In genomic region chr4:71052034-71052433, GRCh38 we compare ENCODE assay signal across 27 cellular contexts.
"Had no signal": no experiment of that assay in that cellular context is flagged by ENCODE, and none has a peak within 500 bp of the region (broad histone marks: within the 10 kb centered on the region; RNA-seq: fewer than 3 reads in every experiment).

No MANE protein-coding gene starts in this region.

- H3K4me3 ChIP-seq: colonic mucosa, coronary artery, dorsolateral prefrontal cortex, esophagus squamous epithelium, gastrocnemius medialis, gastroesophageal sphincter, heart left ventricle, heart right ventricle had no signal

- FAIRE-seq: colon, endometrium, endothelial cell of umbilical vein, frontal cortex had no signal

- DNase-seq: colonic mucosa; cortex of kidney; dermis blood vessel endothelial cell; dorsolateral prefrontal cortex; effector CD4-positive, alpha-beta T cell; effector CD8-positive, alpha-beta T cell; effector memory CD4-positive, alpha-beta T cell; effector memory CD8-positive, alpha-beta T cell; endodermal cell; erythroblast; esophagus squamous epithelium; foreskin fibroblast; foreskin keratinocyte; foreskin melanocyte; gastrocnemius medialis; glutamatergic neuron; head of caudate nucleus; heart left ventricle; heart right ventricle had no signal

- H3K36me3 ChIP-seq: colonic mucosa, esophagus squamous epithelium, gastrocnemius medialis, gastroesophageal sphincter, heart left ventricle, heart right ventricle had no signal

- H3K27me3 ChIP-seq: colonic mucosa, dorsolateral prefrontal cortex, esophagus squamous epithelium, foreskin keratinocyte, gastrocnemius medialis, gastroesophageal sphincter, heart left ventricle, heart right ventricle had no signal

- H3K27ac ChIP-seq: colonic mucosa, coronary artery, dorsolateral prefrontal cortex, epithelial cell of prostate, esophagus squamous epithelium, foreskin keratinocyte, gastrocnemius medialis, gastroesophageal sphincter, heart left ventricle, heart right ventricle had no signal

- H3K4me1 ChIP-seq: colonic mucosa, esophagus squamous epithelium, foreskin keratinocyte, gastrocnemius medialis, gastroesophageal sphincter, heart left ventricle, heart right ventricle had no signal

- H3K9me3 ChIP-seq: colonic mucosa, esophagus squamous epithelium, gastrocnemius medialis, gastroesophageal sphincter had no signal

- ATAC-seq: effector memory CD8-positive, alpha-beta T cell; esophagus mucosa; foreskin keratinocyte; gastrocnemius medialis; gastroesophageal sphincter; heart left ventricle; heart right ventricle had no signal
